ENCODE assay signal across 4 cellular contexts in genomic region chr15:87971076-87971475, GRCh38.
"Had no signal": no experiment of that assay in that cellular context is flagged by ENCODE, and none has a peak within 500 bp of the region (broad histone marks: within the 10 kb centered on the region; RNA-seq: fewer than 3 reads in every experiment).

No MANE protein-coding gene starts in this region.

- DNase-seq: H9, HCEC 1CT, IMR-90 had no signal

- H3K4me3 ChIP-seq: GM23338 had no signal

- ATAC-seq: GM23338 had no signal
